8 cellular contexts compared by ENCODE assay signal in the genomic region with DNA sequence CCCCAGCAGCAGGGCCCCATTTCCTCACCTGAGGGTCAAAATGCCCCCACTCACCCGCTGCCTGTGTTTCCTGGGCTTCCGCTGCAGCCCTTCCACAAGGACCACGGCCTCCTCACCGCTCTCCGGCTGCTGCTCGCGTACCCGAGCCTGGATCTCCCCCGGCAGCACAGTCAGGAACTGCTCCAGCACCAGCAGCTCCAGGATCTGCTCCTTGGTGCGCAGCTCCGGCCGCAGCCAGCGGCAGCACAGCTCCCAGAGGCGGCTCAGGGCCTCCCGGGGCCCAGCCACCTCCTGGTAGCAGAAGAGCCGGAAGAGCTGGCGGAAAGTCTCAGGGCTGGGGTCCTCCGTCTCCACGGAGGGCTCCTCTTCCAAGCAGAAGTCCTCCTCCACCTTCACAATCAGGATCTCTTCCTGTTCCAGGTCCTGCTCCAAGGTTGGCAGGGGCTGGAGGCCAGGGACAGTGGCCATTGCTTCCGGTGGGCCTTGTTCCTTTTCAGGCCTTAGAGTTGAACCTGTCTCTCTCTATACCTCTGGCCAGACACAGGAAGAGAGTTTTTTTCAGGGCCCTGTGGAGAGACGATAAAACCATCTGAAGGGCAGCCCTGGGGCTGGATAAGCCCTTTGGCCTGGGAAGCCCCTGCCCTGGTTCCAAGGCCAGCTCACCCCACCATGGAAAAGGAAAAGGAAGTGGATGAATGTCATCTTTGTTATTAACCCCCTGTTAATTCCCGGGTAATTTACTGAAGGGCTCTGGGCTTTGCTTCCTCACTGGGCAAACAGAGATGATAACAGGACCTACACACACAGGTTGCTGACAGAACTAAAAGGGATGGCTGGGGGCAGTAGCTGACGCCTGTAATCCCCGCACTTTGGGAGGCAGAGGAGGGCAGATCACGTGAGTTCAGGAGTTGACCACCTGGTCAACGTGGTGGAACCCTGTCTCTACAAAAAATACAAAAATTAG. TPM values are rescaled to one million over a fixed set of nuclear protein-coding genes. Genes with fewer than 3 reads are reported as not detected.
A peak's percentile ranks its signal among the peaks of the same experiment; 100 is the strongest.
DNase-seq lines count a peak whose midpoint lies in the region; ATAC-seq, FAIRE-seq and TF ChIP-seq lines count a peak whose summit lies in the region.

No MANE protein-coding gene starts in this region.

- H3K9me2 ChIP-seq in DOHH2 (replicated peaks; ENCODE audit: control insufficient read depth, low read length), result no peaks in the 10 kb centered on the region

- H3K4me1 ChIP-seq in DOHH2 (ENCODE audit: control insufficient read depth, low read length), result peaks cover 28% of the 10 kb centered on the region
- H3K4me1 ChIP-seq in esophagus (ENCODE audit: control insufficient read depth in 2 of 2, insufficient read depth in 2 of 2, low read length in 1 of 2), result peaks cover 3 to 8% of the 10 kb centered on the region in 2 donors
- H3K4me1 ChIP-seq in pancreas, result peaks cover 0 to 18% (median 12%) of the 10 kb centered on the region in 3 donors

- intact Hi-C loops in pancreas (cut with DNase I), result no loop called here

- DNase-seq in RWPE1 (ENCODE audit: low spot score) (no peak), pancreas (no peak), occipital lobe (lab: John Stamatoyannopoulos, UW) (no peak), NCI-H2029 (lab: John Stamatoyannopoulos, UW) (no peak)

- H4K20me1 ChIP-seq in DOHH2 (ENCODE audit: control insufficient read depth, insufficient read depth, low read depth, low read length), result no peaks in the 10 kb centered on the region

- no peaks in the 10 kb centered on the region for H3K9me3 ChIP-seq in DOHH2 (ENCODE audit: control insufficient read depth, insufficient read depth, low read length)
- no peaks in the 10 kb centered on the region for H3K9me3 ChIP-seq in esophagus (ENCODE audit: control insufficient read depth in 2 of 2, insufficient read depth in 1 of 2, low read depth in 1 of 2, low read length in 1 of 2)
- no peaks in the 10 kb centered on the region for H3K9me3 ChIP-seq in pancreas

- CTCF ChIA-PET in RWPE1 (lab: Yijun Ruan, JAX), result interaction anchor here (0.7 kb wide), 1 partner anchor 188 kb away, joined by 3 read pairs; no protein-coding TSS in a partner anchor

- H3K4me3 ChIP-seq in DOHH2 (ENCODE audit: low read length), result peak overlapping the region; percentile 87
- H3K4me3 ChIP-seq in esophagus (ENCODE audit: low read depth in 1 of 2, low read length in 2 of 2), result peak overlapping the region; percentile 95 to 99
- H3K4me3 ChIP-seq in pancreas, result peak overlapping the region; percentile 73 to 99 (median 90)

- peak overlapping the region; percentile 88 for H3K4me2 ChIP-seq in DOHH2 (ENCODE audit: low read length)

- TF ChIP-seq CTCF in DOHH2 (IDR thresholded peaks at IDR 0.05; ENCODE audit: low read depth, low read length, poor library complexity, severe bottlenecking) (no peak), RWPE1 (conservative IDR thresholded peaks at IDR 0.05; ENCODE audit: low read depth) (no peak), pancreas (IDR thresholded peaks at IDR 0.05) (no peak)

- H3K27me3 ChIP-seq in DOHH2 (ENCODE audit: control insufficient read depth, low read length) (no peaks in the 10 kb centered on the region), esophagus (ENCODE audit: control insufficient read depth in 1 of 2, insufficient read depth in 2 of 2, low read length in 2 of 2) (no peaks in the 10 kb centered on the region), pancreas (no peaks in the 10 kb centered on the region)

- FAIRE-seq in pancreas (lab: Jason Lieb, UNC), result no peak

- H3K27ac ChIP-seq in DOHH2 (ENCODE audit: low read depth, low read length) (no peak overlapping the region), RWPE1 (peak overlapping the region; percentile 85), esophagus (ENCODE audit: low read depth in 2 of 2, low read length in 1 of 2) (peak overlapping the region in 1 of 2 donors; percentile 19), pancreas (no peak overlapping the region)

- WGBS in esophagus, 2 donors, result 73 to 74% methylated on average over 26 of the region's 26 CpGs
- WGBS in pancreas, 2 donors, result 68 to 72% methylated on average over 26 of the region's 26 CpGs

- POLR2A ChIA-PET in RWPE1 (lab: Yijun Ruan, JAX; ENCODE audit: low non-redundant PET), result no interaction called here

- peaks cover 15% of the 10 kb centered on the region for H3F3A ChIP-seq in DOHH2 (ENCODE audit: control insufficient read depth, insufficient read depth)

- no peak for ATAC-seq in pancreas
- ATAC-seq in GM21576 (IDR thresholded peaks at IDR 0.05; ENCODE audit: unreplicated experiment), result no peak
- ATAC-seq in GM21723 (IDR thresholded peaks at IDR 0.05; ENCODE audit: unreplicated experiment), result no peak

- H3K79me2 ChIP-seq in DOHH2 (ENCODE audit: control insufficient read depth, low read length), result peaks cover 22% of the 10 kb centered on the region

- H3K36me3 ChIP-seq in DOHH2 (ENCODE audit: control insufficient read depth, low read length) (peaks cover 34% of the 10 kb centered on the region), esophagus (ENCODE audit: control insufficient read depth in 2 of 2, insufficient read depth in 2 of 2, low read length in 1 of 2) (peaks cover 3 to 25% of the 10 kb centered on the region in 2 donors), pancreas (peaks cover 0 to 14% (median 3%) of the 10 kb centered on the region in 3 donors)

RNA-seq across cellular contexts. Expression of gene ZNF500, which starts 1.2 kb away (rescaled TPM):
- polyA plus RNA-seq in esophagus, result 1 to 10 TPM; 4.4 to 8.9 TPM
- 10 to 100 TPM in 1 of 6 donors, 1 to 10 TPM in 5; 5.5 to 10.0 (median 7.2) TPM for total RNA-seq in pancreas
- polyA plus RNA-seq in pancreas, result 10 to 100 TPM in 1 of 2 donors, 1 to 10 TPM in 1; 6.5 to 14.1 TPM
- 10.5 TPM for total RNA-seq in occipital lobe

RNA-seq across cellular contexts. Expression of gene SEPTIN12, which starts 22.4 kb away (rescaled TPM):
- polyA plus RNA-seq in esophagus (under 1 TPM in 1 of 2 donors, not detected in 1; 0.07 TPM), pancreas (1 to 10 TPM in 1 of 2 donors, not detected in 1; 1.4 TPM)
- total RNA-seq in pancreas (not detected), occipital lobe (not detected)

RNA-seq across cellular contexts. Expression of gene SMIM22, which starts 29.4 kb away (rescaled TPM):
- polyA plus RNA-seq in esophagus (10 to 100 TPM; 20.1 to 28.6 TPM), pancreas (100 to 1,000 TPM; 176 to 367 TPM)
- total RNA-seq in pancreas (10 to 100 TPM; 49.2 to 69.1 (median 63.2) TPM), occipital lobe (not detected)

RNA-seq across cellular contexts. Expression of gene DNAAF8, which starts 31.5 kb away (rescaled TPM):
- polyA plus RNA-seq in esophagus (under 1 TPM; 0.39 to 0.81 TPM), pancreas (1 to 10 TPM in 1 of 2 donors, under 1 TPM in 1; 0.52 to 1.0 TPM)
- total RNA-seq in pancreas (1 to 10 TPM in 1 of 6 donors, under 1 TPM in 5; 0.23 to 1.0 (median 0.58) TPM), occipital lobe (0.62 TPM)

RNA-seq across cellular contexts. Expression of gene ANKS3, which starts 31.7 kb away (rescaled TPM):
- polyA plus RNA-seq in esophagus (10 to 100 TPM in 1 of 2 donors, 1 to 10 TPM in 1; 9.3 to 26.8 TPM), pancreas (10 to 100 TPM; 56.8 to 69.1 TPM)
- total RNA-seq in pancreas (10 to 100 TPM in 5 of 6 donors, 1 to 10 TPM in 1; 8.7 to 20.4 (median 11.7) TPM), occipital lobe (19.8 TPM)

Comparison
In these comparisons a context has a peak if more than half of its experiments do, and no peak if none do; other contexts are left out.
1. RNA of gene SMIM22, which starts 29.4 kb away (total RNA-seq): 49.2 to 69.1 TPM in pancreas; not detected in occipital lobe (single experiment); every median in the first group is over 10 times any median in the second.
2. Peak in every context shown above with its lines, with median percentiles within 50 percentile points of each other: H3K4me3 ChIP-seq.